In genomic region chr19:48819366-48819816, GRCh38 we compare ENCODE assay signal across 9 cellular contexts. TPM values are rescaled to one million over a fixed set of nuclear protein-coding genes. Genes with fewer than 3 reads are reported as not detected.
DNase-seq lines count a peak whose midpoint lies in the region; ATAC-seq and TF ChIP-seq lines count a peak whose summit lies in the region.
"Had no signal": no experiment of that assay in that cellular context is flagged by ENCODE, and none has a peak within 500 bp of the region (broad histone marks: within the 10 kb centered on the region; RNA-seq: fewer than 3 reads in every experiment).

No MANE protein-coding gene starts in this region.

- peak; percentile 88 for ATAC-seq in gastrocnemius medialis
- no peak for ATAC-seq in GM18909 (IDR thresholded peaks at IDR 0.05; ENCODE audit: poor library complexity, unreplicated experiment)

- no peaks in the 10 kb centered on the region for H3K36me3 ChIP-seq in gastrocnemius medialis

- no peak for TF ChIP-seq CTCF in gastrocnemius medialis (IDR thresholded peaks at IDR 0.05 in 4 of 5, conservative IDR thresholded peaks at IDR 0.05 in 1 of 5)

- H3K4me1 ChIP-seq in gastrocnemius medialis: peaks cover 32 to 38% of the 10 kb centered on the region in 2 donors

- H3K27ac ChIP-seq in gastrocnemius medialis: peak overlapping the region; percentile 93 to 95 (median 93)
- H3K27ac ChIP-seq: KMS-11 had no signal

- DNase-seq in G401 (ENCODE audit: low spot score) (peak; percentile 42), SHP77 treated with DMSO at 0.1 percent for 48 hours (lab: John Stamatoyannopoulos, UW) (peak; percentile 34), head of caudate nucleus (peak in 22 of 42 donors; percentile 13 to 79 (median 54)), gastrocnemius medialis (peak; percentile 93 to 99), cerebellum (ENCODE audit: low spot score) (no peak), NCI-H146 (lab: John Stamatoyannopoulos, UW) (no peak)
- DNase-seq in effector CD8-positive, alpha-beta T cell (lab: John Stamatoyannopoulos, UW): no peak

- TF ChIP-seq POLR2A in gastrocnemius medialis (IDR thresholded peaks at IDR 0.05): peak in 1 of 2 donors; percentile 16

- intact Hi-C loops in head of caudate nucleus (cut with DNase I) (no loop called here), gastrocnemius medialis (cut with DNase I; ENCODE audit: low total_unique reads) (loop anchor here (1.0 to 2.0 kb wide), 2 partner anchors 8 to 47 kb away; partner anchors contain the start of gene BCAT2)

- no peak overlapping the region for H3K4me3 ChIP-seq in gastrocnemius medialis

- no peaks in the 10 kb centered on the region for H3K9me3 ChIP-seq in gastrocnemius medialis

- in situ Hi-C loops in G401 (cut with HindIII; ENCODE audit: low sequenced_read_pairs) (no loop called here), gastrocnemius medialis (cut with MboI; ENCODE audit: low sequenced_read_pairs in 4 of 4) (no loop called here)

- H3K27me3 ChIP-seq in gastrocnemius medialis: no peaks in the 10 kb centered on the region

RNA-seq across cellular contexts. Expression of gene BCAT2, which starts 8.6 kb away (rescaled TPM):
- 43.4 and 44.1 TPM in 2 replicates for total RNA-seq in G401 (2014; rRNA removed; shearing (Covaris generic))
- total RNA-seq in gastrocnemius medialis: 10 to 100 TPM; 28.0 to 56.6 (median 43.8) TPM
- 8.9 TPM for total RNA-seq in cerebellum

RNA-seq across cellular contexts. Expression of gene HSD17B14, which starts 16.9 kb away (rescaled TPM):
- 62.8 and 69.0 TPM in 2 replicates for total RNA-seq in G401 (2014; rRNA removed; shearing (Covaris generic))
- 1 to 10 TPM in 3 of 4 donors, not detected in 1; 1.2 to 1.9 (median 1.7) TPM for total RNA-seq in gastrocnemius medialis
- 3.3 TPM for total RNA-seq in cerebellum

RNA-seq across cellular contexts. Expression of gene PLEKHA4, which starts 49.0 kb away (rescaled TPM):
- 12.4 and 20.4 TPM in 2 replicates for total RNA-seq in G401 (2014; rRNA removed; shearing (Covaris generic))
- total RNA-seq in gastrocnemius medialis (1 to 10 TPM; 3.4 to 9.7 (median 6.3) TPM), cerebellum (1.5 TPM)

RNA-seq across cellular contexts. Expression of gene PPP1R15A, which starts 52.8 kb away (rescaled TPM):
- 44.0 and 58.7 TPM in 2 replicates for total RNA-seq in G401 (2014; rRNA removed; shearing (Covaris generic))
- total RNA-seq in gastrocnemius medialis (10 to 100 TPM; 28.7 to 73.9 (median 39.8) TPM), cerebellum (13.9 TPM)

Comparison
In these comparisons a context has a peak if more than half of its experiments do, and no peak if none do; other contexts are left out.
1. DNase-seq: peak in G401 (single experiment), SHP77 treated with DMSO at 0.1 percent for 48 hours (single experiment), head of caudate nucleus (22 of 42) and gastrocnemius medialis (2 of 2); none in effector CD8-positive, alpha-beta T cell (single experiment), cerebellum (single experiment) and NCI-H146 (single experiment).
2. RNA of gene HSD17B14, which starts 16.9 kb away (total RNA-seq): 62.8 to 69.0 TPM in G401; 3.3 TPM in cerebellum (single experiment) and 1.2 to 1.9 TPM in gastrocnemius medialis; every median in the first group is over 10 times any median in the second.